16 cellular contexts compared by ENCODE assay signal in the genomic region with DNA sequence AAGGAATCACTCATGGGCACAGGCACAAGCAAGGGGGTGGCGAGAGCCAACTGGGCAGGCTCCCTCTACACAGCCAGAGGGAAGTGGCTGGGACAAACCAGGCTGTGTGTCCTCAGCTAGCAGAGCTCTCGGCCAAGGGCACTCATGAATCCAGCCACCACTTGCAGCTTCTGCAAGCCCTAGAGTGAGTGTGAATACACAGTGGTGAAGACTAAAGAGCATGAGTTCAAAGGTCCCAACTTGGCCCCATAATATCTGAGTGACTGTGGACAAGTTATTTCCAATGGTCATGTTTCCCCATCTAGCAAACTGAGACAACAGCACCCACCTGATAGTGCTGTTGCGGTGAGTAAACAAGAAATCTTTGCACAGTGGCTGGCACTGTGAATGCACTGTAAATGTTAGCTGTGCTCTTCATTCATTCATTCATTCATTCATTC. TPM values are rescaled to one million over a fixed set of nuclear protein-coding genes. Genes with fewer than 3 reads are reported as not detected.
DNase-seq lines count a peak whose midpoint lies in the region; ATAC-seq and TF ChIP-seq lines count a peak whose summit lies in the region.
"Had no signal": no experiment of that assay in that cellular context is flagged by ENCODE, and none has a peak within 500 bp of the region (broad histone marks: within the 10 kb centered on the region; RNA-seq: fewer than 3 reads in every experiment).

No MANE protein-coding gene starts in this region.

- DNase-seq in Ammon's horn (ENCODE audit: low spot score) (peak; percentile 10), HuH-7 (ENCODE audit: low spot score) (peak; percentile 28), left ventricle myocardium inferior (peak; percentile 16), NCI-H526 treated with DMSO at 0.1 percent for 48 hours (lab: John Stamatoyannopoulos, UW) (no peak), NCI-H82 treated with DMSO at 0.1 percent for 48 hours (lab: John Stamatoyannopoulos, UW; ENCODE audit: unreplicated experiment) (no peak), adrenal gland (no peak)
- DNase-seq: BE2C; C1 segment of cervical spinal cord; Caco-2; CD4-positive, CD25-positive, alpha-beta regulatory T cell; H9; IMR-90; KBM-7 had no signal

- no peak overlapping the region for H3K9ac ChIP-seq in liver (ENCODE audit: low read depth in 1 of 2, low read length in 2 of 2)

- H3K36me3 ChIP-seq in left ventricle myocardium inferior (no peaks in the 10 kb centered on the region), liver (ENCODE audit: control insufficient read depth in 4 of 4, insufficient read depth in 3 of 4, low read depth in 1 of 4, low read length in 3 of 4) (no peaks in the 10 kb centered on the region), adrenal gland (replicated peaks in 1 of 2) (no peaks in the 10 kb centered on the region)
- H3K36me3 ChIP-seq: BE2C had no signal

- H3K27ac ChIP-seq in left ventricle myocardium inferior (replicated peaks) (no peak overlapping the region), liver (ENCODE audit: low read depth in 1 of 2, low read length in 2 of 2) (no peak overlapping the region), adrenal gland (no peak overlapping the region)

- TF ChIP-seq RAD21 in liver (IDR thresholded peaks at IDR 0.05): no peak

- no peak for ATAC-seq in GM18519 (IDR thresholded peaks at IDR 0.05; ENCODE audit: low FRiP score, unreplicated experiment)

- H3K27me3 ChIP-seq in left ventricle myocardium inferior (ENCODE audit: low read depth) (no peaks in the 10 kb centered on the region), liver (ENCODE audit: control insufficient read depth in 4 of 4, insufficient read depth in 4 of 4, low read length in 3 of 4) (no peaks in the 10 kb centered on the region), adrenal gland (peaks cover 5% of the 10 kb centered on the region)
- H3K27me3 ChIP-seq: BE2C had no signal

- H3K4me1 ChIP-seq in left ventricle myocardium inferior: no peaks in the 10 kb centered on the region
- no peaks in the 10 kb centered on the region for H3K4me1 ChIP-seq in liver (ENCODE audit: control insufficient read depth in 4 of 4, insufficient read depth in 4 of 4, low read length in 3 of 4)
- no peaks in the 10 kb centered on the region for H3K4me1 ChIP-seq in adrenal gland (replicated peaks in 1 of 2)
- H3K4me1 ChIP-seq: BE2C, Caco-2 had no signal

- H3K4me3 ChIP-seq in left ventricle myocardium inferior: no peak overlapping the region
- no peak overlapping the region for H3K4me3 ChIP-seq in liver (ENCODE audit: low read depth in 1 of 3, low read length in 3 of 3)
- H3K4me3 ChIP-seq in adrenal gland: no peak overlapping the region

- TF ChIP-seq POLR2A in adrenal gland (IDR thresholded peaks at IDR 0.05): no peak

- 89% methylated on average over 3 of the region's 3 CpGs for WGBS in liver
- WGBS in adrenal gland, 4 donors: 65 to 94% (median 87%) methylated on average over 2 to 3 of the region's 3 CpGs

- no peak for TF ChIP-seq CTCF in left ventricle myocardium inferior (IDR thresholded peaks at IDR 0.05; ENCODE audit: borderline replicate concordance)
- no peak for TF ChIP-seq CTCF in liver (IDR thresholded peaks at IDR 0.05; ENCODE audit: low read depth, low read length, missing input control)
- no peak for TF ChIP-seq CTCF in adrenal gland (IDR thresholded peaks at IDR 0.05)

- intact Hi-C loops in left ventricle myocardium inferior (cut with micrococcal nuclease) (no loop called here), adrenal gland (cut with DNase I) (no loop called here)

- H3K9me3 ChIP-seq in left ventricle myocardium inferior (replicated peaks) (no peaks in the 10 kb centered on the region), liver (ENCODE audit: control insufficient read depth in 4 of 4, low read length in 3 of 4) (no peaks in the 10 kb centered on the region), adrenal gland (replicated peaks in 1 of 3) (no peaks in the 10 kb centered on the region)
- H3K9me3 ChIP-seq: BE2C, Caco-2 had no signal

TF ChIP-seq in liver, 16 proteins besides CTCF, POLR2A, EP300 and RAD21:
- TF ChIP-seq SP1 (IDR thresholded peaks at IDR 0.05) (peak; percentile 24), HNF4A (conservative IDR thresholded peaks at IDR 0.05) (peak in 1 of 2 donors; percentile 63)
- TF ChIP-seq, protein P1, sequence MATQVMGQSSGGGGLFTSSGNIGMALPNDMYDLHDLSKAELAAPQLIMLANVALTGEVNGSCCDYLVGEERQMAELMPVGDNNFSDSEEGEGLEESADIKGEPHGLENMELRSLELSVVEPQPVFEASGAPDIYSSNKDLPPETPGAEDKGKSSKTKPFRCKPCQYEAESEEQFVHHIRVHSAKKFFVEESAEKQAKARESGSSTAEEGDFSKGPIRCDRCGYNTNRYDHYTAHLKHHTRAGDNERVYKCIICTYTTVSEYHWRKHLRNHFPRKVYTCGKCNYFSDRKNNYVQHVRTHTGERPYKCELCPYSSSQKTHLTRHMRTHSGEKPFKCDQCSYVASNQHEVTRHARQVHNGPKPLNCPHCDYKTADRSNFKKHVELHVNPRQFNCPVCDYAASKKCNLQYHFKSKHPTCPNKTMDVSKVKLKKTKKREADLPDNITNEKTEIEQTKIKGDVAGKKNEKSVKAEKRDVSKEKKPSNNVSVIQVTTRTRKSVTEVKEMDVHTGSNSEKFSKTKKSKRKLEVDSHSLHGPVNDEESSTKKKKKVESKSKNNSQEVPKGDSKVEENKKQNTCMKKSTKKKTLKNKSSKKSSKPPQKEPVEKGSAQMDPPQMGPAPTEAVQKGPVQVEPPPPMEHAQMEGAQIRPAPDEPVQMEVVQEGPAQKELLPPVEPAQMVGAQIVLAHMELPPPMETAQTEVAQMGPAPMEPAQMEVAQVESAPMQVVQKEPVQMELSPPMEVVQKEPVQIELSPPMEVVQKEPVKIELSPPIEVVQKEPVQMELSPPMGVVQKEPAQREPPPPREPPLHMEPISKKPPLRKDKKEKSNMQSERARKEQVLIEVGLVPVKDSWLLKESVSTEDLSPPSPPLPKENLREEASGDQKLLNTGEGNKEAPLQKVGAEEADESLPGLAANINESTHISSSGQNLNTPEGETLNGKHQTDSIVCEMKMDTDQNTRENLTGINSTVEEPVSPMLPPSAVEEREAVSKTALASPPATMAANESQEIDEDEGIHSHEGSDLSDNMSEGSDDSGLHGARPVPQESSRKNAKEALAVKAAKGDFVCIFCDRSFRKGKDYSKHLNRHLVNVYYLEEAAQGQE (IDR thresholded peaks at IDR 0.05): no peak

RNA-seq across cellular contexts. Expression of a gene that starts 51.7 kb away (rescaled TPM):
- total RNA-seq in left ventricle myocardium inferior (0.16 TPM), liver (under 1 TPM in 1 of 2 donors, not detected in 1; 0.08 TPM), adrenal gland (1 to 10 TPM in 2 of 8 donors, under 1 TPM in 6; 0.25 to 1.7 (median 0.79) TPM)
- polyA plus RNA-seq in liver (under 1 TPM; 0.24 to 0.45 TPM), adrenal gland (under 1 TPM; 0.24 to 0.51 (median 0.27) TPM)
- total RNA-seq: Caco-2; CD4-positive, CD25-positive, alpha-beta regulatory T cell; HT-29 had no signal
- polyA plus RNA-seq: CD4-positive, CD25-positive, alpha-beta regulatory T cell had no signal

Comparison
In these comparisons a context has a peak if more than half of its experiments do, and no peak if none do; other contexts are left out.
1. DNase-seq: peak in Ammon's horn (single experiment), HuH-7 (single experiment) and left ventricle myocardium inferior (single experiment); none in NCI-H526 treated with DMSO at 0.1 percent for 48 hours (single experiment), NCI-H82 treated with DMSO at 0.1 percent for 48 hours (single experiment) and adrenal gland (0 of 7).